In the genomic region with DNA sequence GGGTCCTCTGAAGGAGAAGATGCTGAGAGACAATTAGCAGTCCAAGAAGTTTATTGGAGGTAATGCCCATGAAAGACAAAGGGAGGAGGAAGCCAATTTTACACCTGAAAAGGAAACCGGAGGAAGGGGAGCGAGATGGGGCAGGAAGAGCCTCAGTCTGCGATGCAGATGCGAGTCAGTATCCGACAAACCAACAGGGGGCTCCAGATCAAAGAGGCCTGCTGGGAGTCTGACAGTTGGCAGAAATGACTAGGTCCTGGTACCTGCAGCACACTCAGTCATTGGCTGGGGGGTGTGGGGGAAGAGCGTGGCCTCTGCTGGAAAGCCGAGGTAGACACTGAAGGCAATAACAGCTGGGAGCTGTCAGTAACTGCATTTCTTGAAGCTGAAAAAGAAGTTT, we compare ENCODE assay signal across 10 cellular contexts.
DNase-seq lines count a peak whose midpoint lies in the region; ATAC-seq, FAIRE-seq and TF ChIP-seq lines count a peak whose summit lies in the region.
"Had no signal": no experiment of that assay in that cellular context is flagged by ENCODE, and none has a peak within 500 bp of the region (broad histone marks: within the 10 kb centered on the region; RNA-seq: fewer than 3 reads in every experiment).

No MANE protein-coding gene starts in this region.

- 0 out of 3 replicates have a peak, but pooled peaks of 1 of the 2 experiments have one; percentile 57 for TF ChIP-seq EP300 in H1 (IDR thresholded peaks at IDR 0.05; ENCODE audit: borderline replicate concordance in 1 of 2, low read depth in 2 of 2, low read length in 2 of 2)

- H2AFZ ChIP-seq in H1 (ENCODE audit: low read length), result no peak overlapping the region

- no peak overlapping the region for H3K27ac ChIP-seq in H1 (ENCODE audit: low read depth, low read length)
- H3K27ac ChIP-seq: right atrium auricular region, thoracic aorta had no signal

- no peak overlapping the region for H2AK5ac ChIP-seq in H1 (ENCODE audit: low read depth, low read length)

- DNase-seq in H1 (ENCODE audit: low read depth in 1 of 2, low spot score in 2 of 2) (peak; percentile 69 to 77), NCI-H1048 (lab: John Stamatoyannopoulos, UW) (no peak), posterior cingulate gyrus (no peak)
- no peak for DNase-seq in stimulated activated naive CD4-positive, alpha-beta T cell treated with Interleukin-2 at 50 U/mL for 16 hours (lab: John Stamatoyannopoulos, UW)

- H3K79me1 ChIP-seq in H1 (ENCODE audit: low read depth, low read length), result no peaks in the 10 kb centered on the region

- POLR2A ChIA-PET in H1 (lab: Charles Lee; ENCODE audit: partially characterized antibody), result no interaction called here

- no peak overlapping the region for H3K23ac ChIP-seq in H1 (ENCODE audit: insufficient read length)

- no peak overlapping the region; the same call in 1 of the 2 replicates for H2BK5ac ChIP-seq in H1 (ENCODE audit: low read depth, low read length)

- peak overlapping the region; percentile 53; the same call in 1 of the 2 replicates for H2BK20ac ChIP-seq in H1 (ENCODE audit: low read length)

- intact Hi-C loops in posterior cingulate gyrus (cut with DNase I), result no loop called here

- no peak overlapping the region for H2BK15ac ChIP-seq in H1 (ENCODE audit: low read length)

- H4K91ac ChIP-seq in H1 (replicated peaks; ENCODE audit: insufficient read length, low read length), result no peak overlapping the region

- no peak overlapping the region for H3K18ac ChIP-seq in H1 (ENCODE audit: extremely low read depth, low read length)

- no peak overlapping the region for H3K56ac ChIP-seq in H1 (replicated peaks; ENCODE audit: insufficient read length, low read depth, low read length)

- peaks cover 3 to 11% (median 5%) of the 10 kb centered on the region in 4 experiments; a peak in 4 of 7 replicates for H3K4me1 ChIP-seq in H1 (replicated peaks in 1 of 4; ENCODE audit: control insufficient read depth in 3 of 4, insufficient read depth in 4 of 4, low read length in 3 of 4)
- H3K4me1 ChIP-seq: right atrium auricular region had no signal

- no peak overlapping the region for H3K4me3 ChIP-seq in GM12875 (ENCODE audit: low read depth, low read length)
- no peak overlapping the region for H3K4me3 ChIP-seq in H1 (ENCODE audit: extremely low read depth in 1 of 4, insufficient read depth in 2 of 4, low read depth in 3 of 4, low read length in 4 of 4)
- H3K4me3 ChIP-seq: right atrium auricular region, thoracic aorta had no signal

- WGBS in H1 (ENCODE audit: extremely low coverage in 1 of 2, insufficient coverage in 1 of 2, insufficient read length in 1 of 2, insufficient replicate concordance in 2 of 2, low coverage in 1 of 2, low lambda C conversion rate in 2 of 2, missing lambda C conversion rate in 1 of 2), 2 experiments, result 7% methylated on average over 7 of the region's 7 CpGs; no CpG with 5 or more reads in 1 of the 2 experiments

- peak; percentile 46 to 56 for TF ChIP-seq RAD21 in H1 (IDR thresholded peaks at IDR 0.05 in 1 of 2, conservative IDR thresholded peaks at IDR 0.05 in 1 of 2; ENCODE audit: low read depth in 2 of 2, low read length in 2 of 2)

- H3K4me2 ChIP-seq in H1 (ENCODE audit: insufficient read depth in 1 of 2, low read depth in 2 of 2, low read length in 2 of 2), result peak overlapping the region in 1 of 2 experiments; percentile 36; a peak in 1 of 4 replicates

- H3K27me3 ChIP-seq in H1 (replicated peaks in 1 of 4; ENCODE audit: control insufficient read depth in 3 of 4, extremely low read depth in 1 of 4, insufficient read depth in 3 of 4, low read length in 3 of 4), result no peaks in the 10 kb centered on the region
- H3K27me3 ChIP-seq: right atrium auricular region had no signal

- no peak overlapping the region for H3K9ac ChIP-seq in H1 (replicated peaks in 1 of 4; ENCODE audit: extremely low read depth in 1 of 4, low read depth in 3 of 4, low read length in 3 of 4)

- no peak overlapping the region for H2BK12ac ChIP-seq in H1 (ENCODE audit: low read depth, low read length)

- TF ChIP-seq CTCF in GM12875 (IDR thresholded peaks at IDR 0.05; ENCODE audit: borderline replicate concordance, insufficient read depth, low read depth, low read length), result peak; percentile 60
- TF ChIP-seq CTCF in H1 (IDR thresholded peaks at IDR 0.05; ENCODE audit: control extremely low read depth in 1 of 3, insufficient read depth in 1 of 3, low read depth in 1 of 3, low read length in 3 of 3), result peak; percentile 49 to 64 (median 54)

- H3K14ac ChIP-seq in H1 (ENCODE audit: insufficient read length), result no peak overlapping the region

- H4K8ac ChIP-seq in H1 (ENCODE audit: extremely low read depth, insufficient read depth, low read length), result no peak overlapping the region

- no peak for TF ChIP-seq POLR2A in H1 (IDR thresholded peaks at IDR 0.05; ENCODE audit: control extremely low read depth in 1 of 2, low read depth in 2 of 2, low read length in 2 of 2)

- no peak overlapping the region for H3K4ac ChIP-seq in H1 (replicated peaks; ENCODE audit: insufficient read length, low read depth, low read length)

- ATAC-seq in GM19455 (IDR thresholded peaks at IDR 0.05; ENCODE audit: unreplicated experiment) (peak; percentile 57), HG03108 (IDR thresholded peaks at IDR 0.05; ENCODE audit: unreplicated experiment) (peak; percentile 70), esophagus mucosa (no peak)

- H4K5ac ChIP-seq in H1 (ENCODE audit: insufficient read length, low read depth, low read length), result no peak overlapping the region

- no peaks in the 10 kb centered on the region for H3K9me3 ChIP-seq in H1 (ENCODE audit: insufficient read depth in 2 of 2, low read depth in 1 of 2, low read length in 1 of 2)
- H3K9me3 ChIP-seq: right atrium auricular region, thoracic aorta had no signal

- no peaks in the 10 kb centered on the region for H4K20me1 ChIP-seq in H1 (replicated peaks in 1 of 2; ENCODE audit: control insufficient read depth in 1 of 2, insufficient read depth in 2 of 2, low read length in 2 of 2)

- no peaks in the 10 kb centered on the region for H3K36me3 ChIP-seq in H1 (ENCODE audit: control insufficient read depth in 2 of 4, insufficient read depth in 4 of 4, low read length in 3 of 4)
- H3K36me3 ChIP-seq: right atrium auricular region, thoracic aorta had no signal

- no peak overlapping the region for H2BK120ac ChIP-seq in H1 (replicated peaks; ENCODE audit: low read depth, low read length)

- no peaks in the 10 kb centered on the region for H3K79me2 ChIP-seq in H1 (ENCODE audit: control insufficient read depth in 1 of 2, insufficient read depth in 2 of 2, low read length in 2 of 2)

- CTCF ChIA-PET in H1 (lab: Charles Lee; ENCODE audit: partially characterized antibody), result interaction anchor here (0.9 to 2.5 kb wide), 3 partner anchors 8 to 204 kb away, joined by 3 to 7 read pairs (median 5); no protein-coding TSS in a partner anchor

- H3K23me2 ChIP-seq in H1 (ENCODE audit: low read depth, low read length), result no peaks in the 10 kb centered on the region

- FAIRE-seq in H1 (lab: Jason Lieb, UNC), result peak; percentile 94

TF ChIP-seq in H1, 55 proteins besides CTCF, POLR2A, EP300 and RAD21 (continues in another document):
- TF ChIP-seq TEAD4 (IDR thresholded peaks at IDR 0.05; ENCODE audit: low read depth, low read length) (0 out of 2 replicates have a peak, but pooled peaks have one; percentile 32), MAFK (IDR thresholded peaks at IDR 0.05; ENCODE audit: low read depth, low read length) (no peak), POU5F1 (IDR thresholded peaks at IDR 0.05; ENCODE audit: low read depth, low read length) (no peak), KDM4A (IDR thresholded peaks at IDR 0.05; ENCODE audit: low read depth, low read length, severe bottlenecking) (no peak), CTBP2 (IDR thresholded peaks at IDR 0.05; ENCODE audit: borderline replicate concordance, insufficient read depth, insufficient read length, low read length) (peak; percentile 99), TBP (IDR thresholded peaks at IDR 0.05; ENCODE audit: low read depth, low read length) (0 out of 2 replicates have a peak, but pooled peaks have one; percentile 17), TAF1 (IDR thresholded peaks at IDR 0.05; ENCODE audit: low read depth, low read length) (no peak), CEBPB (IDR thresholded peaks at IDR 0.05; ENCODE audit: low read depth, low read length) (no peak), JUND (IDR thresholded peaks at IDR 0.05; ENCODE audit: low read length) (peak; percentile 44; the same call in 1 of the 2 replicates), CREB1 (IDR thresholded peaks at IDR 0.05) (peak; percentile 40; the same call in 1 of the 2 replicates), SUZ12 (IDR thresholded peaks at IDR 0.05; ENCODE audit: low read length) (no peak), BACH1 (IDR thresholded peaks at IDR 0.05; ENCODE audit: low read length) (no peak), JUN (IDR thresholded peaks at IDR 0.05; ENCODE audit: low read depth, low read length) (no peak), ZNF274 (IDR thresholded peaks at IDR 0.05; ENCODE audit: borderline replicate concordance, extremely low read depth, low read length) (no peak), TCF12 (IDR thresholded peaks at IDR 0.05; ENCODE audit: low read depth, low read length) (peak; percentile 84), POLR2AphosphoS5 (IDR thresholded peaks at IDR 0.05; ENCODE audit: low read depth, low read length) (no peak)
- TF ChIP-seq, protein P1, sequence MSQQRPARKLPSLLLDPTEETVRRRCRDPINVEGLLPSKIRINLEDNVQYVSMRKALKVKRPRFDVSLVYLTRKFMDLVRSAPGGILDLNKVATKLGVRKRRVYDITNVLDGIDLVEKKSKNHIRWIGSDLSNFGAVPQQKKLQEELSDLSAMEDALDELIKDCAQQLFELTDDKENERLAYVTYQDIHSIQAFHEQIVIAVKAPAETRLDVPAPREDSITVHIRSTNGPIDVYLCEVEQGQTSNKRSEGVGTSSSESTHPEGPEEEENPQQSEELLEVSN (IDR thresholded peaks at IDR 0.05), result no peak
- TF ChIP-seq, protein P2, sequence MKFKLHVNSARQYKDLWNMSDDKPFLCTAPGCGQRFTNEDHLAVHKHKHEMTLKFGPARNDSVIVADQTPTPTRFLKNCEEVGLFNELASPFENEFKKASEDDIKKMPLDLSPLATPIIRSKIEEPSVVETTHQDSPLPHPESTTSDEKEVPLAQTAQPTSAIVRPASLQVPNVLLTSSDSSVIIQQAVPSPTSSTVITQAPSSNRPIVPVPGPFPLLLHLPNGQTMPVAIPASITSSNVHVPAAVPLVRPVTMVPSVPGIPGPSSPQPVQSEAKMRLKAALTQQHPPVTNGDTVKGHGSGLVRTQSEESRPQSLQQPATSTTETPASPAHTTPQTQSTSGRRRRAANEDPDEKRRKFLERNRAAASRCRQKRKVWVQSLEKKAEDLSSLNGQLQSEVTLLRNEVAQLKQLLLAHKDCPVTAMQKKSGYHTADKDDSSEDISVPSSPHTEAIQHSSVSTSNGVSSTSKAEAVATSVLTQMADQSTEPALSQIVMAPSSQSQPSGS (IDR thresholded peaks at IDR 0.05; ENCODE audit: low read length), result peak; percentile 74; the same call in 1 of the 2 replicates
- TF ChIP-seq, protein P3, sequence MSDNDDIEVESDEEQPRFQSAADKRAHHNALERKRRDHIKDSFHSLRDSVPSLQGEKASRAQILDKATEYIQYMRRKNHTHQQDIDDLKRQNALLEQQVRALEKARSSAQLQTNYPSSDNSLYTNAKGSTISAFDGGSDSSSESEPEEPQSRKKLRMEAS (IDR thresholded peaks at IDR 0.05), result peak; percentile 47

Comparison
In these comparisons a context has a peak if more than half of its experiments do, and no peak if none do; other contexts are left out.
1. DNase-seq: peak in H1 (2 of 2); none in NCI-H1048 (single experiment), posterior cingulate gyrus (0 of 10) and stimulated activated naive CD4-positive, alpha-beta T cell treated with Interleukin-2 at 50 U/mL for 16 hours (single experiment).